In genomic region chr7:151240942-151241754, GRCh38 we compare ENCODE assay signal across 1 cellular context.
TF ChIP-seq lines count a peak whose summit lies in the region.

No MANE protein-coding gene starts in this region.

TF ChIP-seq in SK-N-SH treated with all-trans-retinoic acid at 6 μM for 48 hours, 23 proteins besides CTCF, POLR2A, EP300 and RAD21 (continued from another document):
- TF ChIP-seq ZFP3 (CRISPR knock-in tag; IDR thresholded peaks at IDR 0.05) = no peak
- TF ChIP-seq ZFP30 (CRISPR knock-in tag; IDR thresholded peaks at IDR 0.05) = no peak
- no peak for TF ChIP-seq ZNF8 (CRISPR knock-in tag; IDR thresholded peaks at IDR 0.05)
- no peak for TF ChIP-seq ZC3H10 (CRISPR knock-in tag; IDR thresholded peaks at IDR 0.05)
- no peak for TF ChIP-seq ISL1 (CRISPR knock-in tag; IDR thresholded peaks at IDR 0.05)
- TF ChIP-seq CSRNP3 (CRISPR knock-in tag; IDR thresholded peaks at IDR 0.05) = no peak
